In genomic region chr13:29543230-29544215, GRCh38 we compare ENCODE assay signal across 10 cellular contexts. TPM values are rescaled to one million over a fixed set of nuclear protein-coding genes. Genes with fewer than 3 reads are reported as not detected.
DNase-seq lines count a peak whose midpoint lies in the region; ATAC-seq, FAIRE-seq and TF ChIP-seq lines count a peak whose summit lies in the region.
"Had no signal": no experiment of that assay in that cellular context is flagged by ENCODE, and none has a peak within 500 bp of the region (broad histone marks: within the 10 kb centered on the region; RNA-seq: fewer than 3 reads in every experiment).

No MANE protein-coding gene starts in this region.

- peaks cover 35% of the 10 kb centered on the region for H3K36me3 Mint-ChIP-seq in nephron progenitor cell (ENCODE audit: low read depth)

- ATAC-seq in HG02885 (IDR thresholded peaks at IDR 0.05; ENCODE audit: poor library complexity, unreplicated experiment) (peak; percentile 98), esophagus mucosa (peak; percentile 41), left cardiac atrium (no peak)

- H3K4me3 ChIP-seq in SJSA1, result no peak overlapping the region

- peaks cover 3% of the 10 kb centered on the region for H3K27me3 Mint-ChIP-seq in nephron progenitor cell (ENCODE audit: low read depth, poor library complexity)
- H3K27me3 Mint-ChIP-seq: naive B cell had no signal

- H3K4me1 ChIP-seq in SJSA1 (replicated peaks), result peaks cover 24% of the 10 kb centered on the region

- H3K36me3 ChIP-seq in SJSA1, result peaks cover 49% of the 10 kb centered on the region

- no peaks in the 10 kb centered on the region for H3K9me3 ChIP-seq in SJSA1 (replicated peaks)

- no peak for TF ChIP-seq CTCF in nephron progenitor cell (IDR thresholded peaks at IDR 0.05)

- H3K9me3 Mint-ChIP-seq in nephron progenitor cell, result peaks cover 4% of the 10 kb centered on the region
- H3K9me3 Mint-ChIP-seq: naive B cell had no signal

- H3K27ac Mint-ChIP-seq in nephron progenitor cell, result no peak overlapping the region

- H3K27me3 ChIP-seq in SJSA1 (replicated peaks), result no peaks in the 10 kb centered on the region

- no peak overlapping the region for H3K4me3 Mint-ChIP-seq in nephron progenitor cell
- H3K4me3 Mint-ChIP-seq: naive B cell had no signal

- no peak overlapping the region; the same call in 1 of the 2 replicates for H3K27ac ChIP-seq in SJSA1

- no peak for FAIRE-seq in urothelium cell line (lab: Jason Lieb, UNC)
- FAIRE-seq: A204.1 had no signal

- intact Hi-C loops in left cardiac atrium (cut with DNase I), result no loop called here

- peak; percentile 20 for DNase-seq in NCI-H82 (lab: John Stamatoyannopoulos, UW)
- DNase-seq in NCI-H82 treated with DMSO at 0.1 percent for 48 hours (lab: John Stamatoyannopoulos, UW; ENCODE audit: unreplicated experiment), result no peak
- DNase-seq in SJSA1 (ENCODE audit: low read depth in 1 of 2, low spot score in 2 of 2), result peak; percentile 59 to 84
- peak; percentile 14 for DNase-seq in urothelium cell line (ENCODE audit: low spot score)
- no peak for DNase-seq in nephron progenitor cell
- DNase-seq in left cardiac atrium, result no peak
- DNase-seq: naive B cell had no signal

- H3K4me1 Mint-ChIP-seq in nephron progenitor cell, result peaks cover 49% of the 10 kb centered on the region

RNA-seq across cellular contexts. Expression of gene SLC7A1, which starts 52.0 kb away (rescaled TPM):
- total RNA-seq in SJSA1 (2014; rRNA removed; shearing (Covaris generic)), result 27.3 and 39.8 TPM in 2 replicates
- 181 TPM for total RNA-seq in esophagus mucosa
- total RNA-seq in left cardiac atrium, result 10 to 100 TPM; 11.8 to 38.6 TPM

Comparison
In these comparisons a context has a peak if more than half of its experiments do, and no peak if none do; other contexts are left out.
1. DNase-seq: peak in NCI-H82 (single experiment), SJSA1 (2 of 2) and urothelium cell line (single experiment); none in NCI-H82 treated with DMSO at 0.1 percent for 48 hours (single experiment), nephron progenitor cell (single experiment) and left cardiac atrium (single experiment).
2. ATAC-seq: peak in HG02885 (single experiment) and esophagus mucosa (single experiment); none in left cardiac atrium (0 of 2).